1 cellular context compared by ENCODE assay signal in the genomic region with DNA sequence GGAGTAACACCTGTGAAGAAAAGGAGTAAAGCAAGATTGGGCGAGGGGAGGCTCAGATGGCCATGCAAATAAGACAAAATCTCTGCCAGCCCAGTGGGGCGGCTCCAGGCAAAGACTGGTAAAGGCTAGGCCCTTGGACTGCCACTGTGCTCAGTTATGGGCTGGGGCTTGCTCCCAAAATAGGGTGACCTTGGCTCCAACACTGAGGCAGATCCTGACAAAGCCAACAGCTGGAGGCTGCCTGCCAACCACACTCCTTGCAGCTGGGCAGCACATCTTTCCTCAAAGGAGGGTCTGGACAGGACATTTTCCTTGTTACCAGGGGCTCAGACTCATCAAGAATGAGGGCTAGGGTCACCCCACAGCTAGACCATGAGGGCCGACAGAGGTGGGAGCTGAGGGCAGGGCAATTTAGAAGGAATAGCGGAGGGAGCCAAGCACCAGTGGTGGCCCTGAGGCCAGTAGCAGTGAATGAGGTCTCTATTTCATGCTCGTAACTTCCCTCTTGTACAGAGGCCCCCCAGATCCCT.
TF ChIP-seq lines count a peak whose summit lies in the region.

No MANE protein-coding gene starts in this region.

TF ChIP-seq in IMR-90, 13 proteins besides CTCF, POLR2A, EP300 and RAD21:
- no peak for TF ChIP-seq RFX5 (IDR thresholded peaks at IDR 0.05; ENCODE audit: low read depth, low read length)
- TF ChIP-seq SMC3 (IDR thresholded peaks at IDR 0.05; ENCODE audit: low read depth, low read length) = no peak
- TF ChIP-seq USF2 (IDR thresholded peaks at IDR 0.05; ENCODE audit: low read depth, low read length) = no peak
- no peak for TF ChIP-seq BHLHE40 (IDR thresholded peaks at IDR 0.05; ENCODE audit: low read depth, low read length)
